In genomic region chr17:21168555-21168865, GRCh38 we compare ENCODE assay signal across 18 cellular contexts.
"Had no signal": no experiment of that assay in that cellular context is flagged by ENCODE, and none has a peak within 500 bp of the region (broad histone marks: within the 10 kb centered on the region; RNA-seq: fewer than 3 reads in every experiment).

No MANE protein-coding gene starts in this region.

- H3K9me3 ChIP-seq: neutrophil, right atrium auricular region, tibial nerve had no signal

- DNase-seq: caudate nucleus; effector CD8-positive, alpha-beta T cell; foreskin melanocyte; immature natural killer cell; kidney; left cardiac atrium; left ventricle myocardium superior; mesendoderm; naive thymus-derived CD4-positive, alpha-beta T cell; nephron progenitor cell; posterior cingulate gyrus; stimulated activated CD4-positive, alpha-beta T cell treated with anti-CD3 and anti-CD28 coated beads, Interleukin-2, amount 100 ng/mL, for 48 hours; stimulated activated naive CD8-positive, alpha-beta T cell treated with anti-CD3 and anti-CD28 coated beads, Interleukin-15, Interleukin-2, amounts not matched to agents 100 U/mL and 50 U/mL, for 24 hours had no signal

- H3K27ac ChIP-seq: neutrophil had no signal

- ATAC-seq: left cardiac atrium; left ventricle myocardium superior; naive thymus-derived CD4-positive, alpha-beta T cell; stimulated activated naive CD8-positive, alpha-beta T cell treated with anti-CD3 and anti-CD28 coated beads, Interleukin-15, Interleukin-2, amounts not matched to agents 100 U/mL and 50 U/mL, for 24 hours had no signal

- H3K27me3 ChIP-seq: neutrophil, right atrium auricular region, tibial nerve had no signal

- H3K4me3 ChIP-seq: coronary artery, right atrium auricular region, smooth muscle cell, tibial nerve had no signal
